In the genomic region with DNA sequence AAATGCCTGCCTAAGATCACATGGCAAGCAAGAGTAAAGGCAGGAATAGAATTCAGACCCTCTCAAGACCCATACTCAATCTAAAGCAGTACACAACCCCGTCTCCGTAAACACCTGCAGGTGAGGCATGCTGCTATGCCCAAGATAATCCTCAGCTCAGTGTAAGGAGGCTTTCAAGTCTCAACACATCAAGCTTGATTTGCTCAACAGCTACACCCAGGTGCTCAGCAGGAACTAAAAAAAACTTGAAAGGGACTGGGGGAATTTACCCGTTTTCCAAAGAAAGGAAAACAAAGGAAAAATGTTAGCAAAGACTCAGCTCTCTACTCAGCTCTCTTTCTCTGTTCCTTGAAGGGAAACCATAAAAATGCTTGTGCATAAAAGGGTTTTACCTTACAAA, we compare ENCODE assay signal across 1 cellular context.
A peak's percentile ranks its signal among the peaks of the same experiment; 100 is the strongest.
TF ChIP-seq lines count a peak whose summit lies in the region.

No MANE protein-coding gene starts in this region.

TF ChIP-seq in GM23338, 12 proteins besides CTCF, POLR2A, EP300 and RAD21:
- TF ChIP-seq, protein P1, sequence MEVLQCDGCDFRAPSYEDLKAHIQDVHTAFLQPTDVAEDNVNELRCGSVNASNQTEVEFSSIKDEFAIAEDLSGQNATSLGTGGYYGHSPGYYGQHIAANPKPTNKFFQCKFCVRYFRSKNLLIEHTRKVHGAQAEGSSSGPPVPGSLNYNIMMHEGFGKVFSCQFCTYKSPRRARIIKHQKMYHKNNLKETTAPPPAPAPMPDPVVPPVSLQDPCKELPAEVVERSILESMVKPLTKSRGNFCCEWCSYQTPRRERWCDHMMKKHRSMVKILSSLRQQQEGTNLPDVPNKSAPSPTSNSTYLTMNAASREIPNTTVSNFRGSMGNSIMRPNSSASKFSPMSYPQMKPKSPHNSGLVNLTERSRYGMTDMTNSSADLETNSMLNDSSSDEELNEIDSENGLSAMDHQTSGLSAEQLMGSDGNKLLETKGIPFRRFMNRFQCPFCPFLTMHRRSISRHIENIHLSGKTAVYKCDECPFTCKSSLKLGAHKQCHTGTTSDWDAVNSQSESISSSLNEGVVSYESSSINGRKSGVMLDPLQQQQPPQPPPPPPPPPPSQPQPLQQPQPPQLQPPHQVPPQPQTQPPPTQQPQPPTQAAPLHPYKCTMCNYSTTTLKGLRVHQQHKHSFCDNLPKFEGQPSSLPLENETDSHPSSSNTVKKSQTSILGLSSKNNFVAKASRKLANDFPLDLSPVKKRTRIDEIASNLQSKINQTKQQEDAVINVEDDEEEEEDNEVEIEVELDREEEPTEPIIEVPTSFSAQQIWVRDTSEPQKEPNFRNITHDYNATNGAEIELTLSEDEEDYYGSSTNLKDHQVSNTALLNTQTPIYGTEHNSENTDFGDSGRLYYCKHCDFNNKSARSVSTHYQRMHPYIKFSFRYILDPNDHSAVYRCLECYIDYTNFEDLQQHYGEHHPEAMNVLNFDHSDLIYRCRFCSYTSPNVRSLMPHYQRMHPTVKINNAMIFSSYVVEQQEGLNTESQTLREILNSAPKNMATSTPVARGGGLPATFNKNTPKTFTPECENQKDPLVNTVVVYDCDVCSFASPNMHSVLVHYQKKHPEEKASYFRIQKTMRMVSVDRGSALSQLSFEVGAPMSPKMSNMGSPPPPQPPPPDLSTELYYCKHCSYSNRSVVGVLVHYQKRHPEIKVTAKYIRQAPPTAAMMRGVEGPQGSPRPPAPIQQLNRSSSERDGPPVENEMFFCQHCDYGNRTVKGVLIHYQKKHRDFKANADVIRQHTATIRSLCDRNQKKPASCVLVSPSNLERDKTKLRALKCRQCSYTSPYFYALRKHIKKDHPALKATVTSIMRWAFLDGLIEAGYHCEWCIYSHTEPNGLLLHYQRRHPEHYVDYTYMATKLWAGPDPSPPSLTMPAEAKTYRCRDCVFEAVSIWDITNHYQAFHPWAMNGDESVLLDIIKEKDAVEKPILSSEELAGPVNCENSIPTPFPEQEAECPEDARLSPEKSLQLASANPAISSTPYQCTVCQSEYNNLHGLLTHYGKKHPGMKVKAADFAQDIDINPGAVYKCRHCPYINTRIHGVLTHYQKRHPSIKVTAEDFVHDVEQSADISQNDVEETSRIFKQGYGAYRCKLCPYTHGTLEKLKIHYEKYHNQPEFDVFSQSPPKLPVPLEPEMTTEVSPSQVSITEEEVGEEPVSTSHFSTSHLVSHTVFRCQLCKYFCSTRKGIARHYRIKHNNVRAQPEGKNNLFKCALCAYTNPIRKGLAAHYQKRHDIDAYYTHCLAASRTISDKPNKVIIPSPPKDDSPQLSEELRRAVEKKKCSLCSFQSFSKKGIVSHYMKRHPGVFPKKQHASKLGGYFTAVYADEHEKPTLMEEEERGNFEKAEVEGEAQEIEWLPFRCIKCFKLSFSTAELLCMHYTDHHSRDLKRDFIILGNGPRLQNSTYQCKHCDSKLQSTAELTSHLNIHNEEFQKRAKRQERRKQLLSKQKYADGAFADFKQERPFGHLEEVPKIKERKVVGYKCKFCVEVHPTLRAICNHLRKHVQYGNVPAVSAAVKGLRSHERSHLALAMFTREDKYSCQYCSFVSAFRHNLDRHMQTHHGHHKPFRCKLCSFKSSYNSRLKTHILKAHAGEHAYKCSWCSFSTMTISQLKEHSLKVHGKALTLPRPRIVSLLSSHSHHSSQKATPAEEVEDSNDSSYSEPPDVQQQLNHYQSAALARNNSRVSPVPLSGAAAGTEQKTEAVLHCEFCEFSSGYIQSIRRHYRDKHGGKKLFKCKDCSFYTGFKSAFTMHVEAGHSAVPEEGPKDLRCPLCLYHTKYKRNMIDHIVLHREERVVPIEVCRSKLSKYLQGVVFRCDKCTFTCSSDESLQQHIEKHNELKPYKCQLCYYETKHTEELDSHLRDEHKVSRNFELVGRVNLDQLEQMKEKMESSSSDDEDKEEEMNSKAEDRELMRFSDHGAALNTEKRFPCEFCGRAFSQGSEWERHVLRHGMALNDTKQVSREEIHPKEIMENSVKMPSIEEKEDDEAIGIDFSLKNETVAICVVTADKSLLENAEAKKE (CRISPR knock-in tag; IDR thresholded peaks at IDR 0.05): 0 out of 2 replicates have a peak, but pooled peaks have one; percentile 23
- TF ChIP-seq CREB1 (CRISPR knock-in tag; IDR thresholded peaks at IDR 0.05; ENCODE audit: low read depth): no peak
